8 cellular contexts compared by ENCODE assay signal in genomic region chr5:112976432-112977309, GRCh38. TPM values are rescaled to one million over a fixed set of nuclear protein-coding genes. Genes with fewer than 3 reads are reported as not detected.
DNase-seq lines count a peak whose midpoint lies in the region; ATAC-seq and TF ChIP-seq lines count a peak whose summit lies in the region.

TSS of gene DCP2 (plus strand) at chr5:112976798. CDS start at chr5:112976934, 136 bp downstream.

- TF ChIP-seq CTCF in AG09309 (IDR thresholded peaks at IDR 0.05; ENCODE audit: control insufficient read depth, insufficient read depth, low read depth, low read length, missing control alignments): no peak
- peak in 2 of 11 experiments; percentile 11 to 36 for TF ChIP-seq CTCF in spleen (IDR thresholded peaks at IDR 0.05 in 8 of 11, conservative IDR thresholded peaks at IDR 0.05 in 3 of 11)

- H3K36me3 Mint-ChIP-seq in central memory CD8-positive, alpha-beta T cell (ENCODE audit: insufficient read depth): peaks cover 17% of the 10 kb centered on the region

- H3K4me1 Mint-ChIP-seq in central memory CD8-positive, alpha-beta T cell: peaks cover 42% of the 10 kb centered on the region

- H3K9me3 Mint-ChIP-seq in central memory CD8-positive, alpha-beta T cell: no peaks in the 10 kb centered on the region

- peak within 1 kb of the TSS; percentile 74 to 99 (median 96) for H3K27ac ChIP-seq in spleen

- no peaks in the 10 kb centered on the region for H3K27me3 ChIP-seq in spleen (replicated peaks in 1 of 7)

- H3K36me3 ChIP-seq in spleen: peaks cover 0 to 9% (median 4%) of the 10 kb centered on the region in 6 donors

- H3K27ac Mint-ChIP-seq in central memory CD8-positive, alpha-beta T cell (ENCODE audit: low read depth): peak within 1 kb of the TSS; percentile 97

- DNase-seq in AG09309 (ENCODE audit: low read depth): peak; percentile 98
- DNase-seq in NCI-H446 (lab: John Stamatoyannopoulos, UW): peak; percentile 94 to 99
- DNase-seq in activated CD4-positive, CD25-positive, alpha-beta regulatory T cell treated with anti-CD3 and anti-CD28 coated beads, Interleukin-2, amount 50 U/mL, for 16 hours (ENCODE audit: low read depth, low spot score): peak; percentile 91
- DNase-seq in central memory CD8-positive, alpha-beta T cell (ENCODE audit: low spot score in 2 of 2): peak; percentile 88 to 95
- DNase-seq in inferior parietal cortex (ENCODE audit: extremely low spot score): peak; percentile 99
- peak; percentile 98 for DNase-seq in spleen

- peak within 1 kb of the TSS; percentile 97 for H3K4me3 Mint-ChIP-seq in central memory CD8-positive, alpha-beta T cell

- no peaks in the 10 kb centered on the region for H3K9me3 ChIP-seq in spleen

- whole genome bisulfite sequencing in spleen, 5 donors: 0 to 1% (median 0%) methylated on average over 52 to 75 of the region's 75 CpGs

- H3K27me3 Mint-ChIP-seq in central memory CD8-positive, alpha-beta T cell: no peaks in the 10 kb centered on the region

- H3K4me3 ChIP-seq in AG09309 (ENCODE audit: control insufficient read depth, low read depth, low read length) (peak within 1 kb of the TSS; percentile 97), spleen (peak within 1 kb of the TSS; percentile 66 to 92 (median 80))

- ATAC-seq in GM19025 (IDR thresholded peaks at IDR 0.05; ENCODE audit: low read depth, unreplicated experiment) (peak; percentile 97), HG03342 (IDR thresholded peaks at IDR 0.05; ENCODE audit: unreplicated experiment) (peak; percentile 98)
- peak; percentile 98 for ATAC-seq in central memory CD8-positive, alpha-beta T cell (replicated peaks; ENCODE audit: extremely low read depth, poor library complexity, severe bottlenecking)

- H3K4me1 ChIP-seq in spleen: peaks cover 28 to 51% (median 45%) of the 10 kb centered on the region in 6 donors

- peak in 2 of 3 donors; percentile 20 to 75 for TF ChIP-seq POLR2A in spleen (IDR thresholded peaks at IDR 0.05)

- intact Hi-C loops in spleen (cut with DNase I; ENCODE audit: low total_unique reads): loop anchor here (10.0 kb wide), 1 partner anchor 52 kb away; the partner anchor contains the start of gene REEP5

RNA-seq across cellular contexts. Expression of gene DCP2, which starts in this region (rescaled TPM):
- total RNA-seq in spleen: 100 to 1,000 TPM in 2 of 7 donors, 10 to 100 TPM in 5; 76.6 to 110 (median 80.8) TPM
- polyA plus RNA-seq in spleen: 10 to 100 TPM; 17.5 to 19.8 (median 18.0) TPM

Comparison
In these comparisons a context has a peak if more than half of its experiments do, and no peak if none do; other contexts are left out.
1. Peak in every context shown above with its lines: DNase-seq, ATAC-seq, H3K4me3 ChIP-seq and H3K27ac ChIP-seq.